In genomic region chr11:13772223-13773046, GRCh38 we compare ENCODE assay signal across 8 cellular contexts.
DNase-seq lines count a peak whose midpoint lies in the region; ATAC-seq and TF ChIP-seq lines count a peak whose summit lies in the region.

No MANE protein-coding gene starts in this region.

- no peaks in the 10 kb centered on the region for H3K27me3 Mint-ChIP-seq in activated naive CD4-positive, alpha-beta T cell treated with anti-CD3 and anti-CD28 coated beads for 36 hours (ENCODE audit: low read depth)
- peaks cover 15% of the 10 kb centered on the region for H3K27me3 Mint-ChIP-seq in progenitor cell of endocrine pancreas
- peaks cover 21% of the 10 kb centered on the region for H3K27me3 Mint-ChIP-seq in activated T-helper 2 cell treated with anti-CD3 and anti-CD28 coated beads, Interferon-gamma antibody, Interleukin-2, Interleukin-4, amounts not matched to agents 10 μg/mL and 5 μg/mL and 100 μg/mL, durations not matched to agents 14 hours and 24 hours and 36 hours (ENCODE audit: low read depth)

- intact Hi-C loops in activated naive CD4-positive, alpha-beta T cell treated with anti-CD3 and anti-CD28 coated beads for 36 hours (cut with micrococcal nuclease) = loop anchor here (1.0 to 10.0 kb wide), 5 partner anchors 88 to 1132 kb away; no protein-coding TSS in a partner anchor
- intact Hi-C loops in activated T-helper 2 cell treated with anti-CD3 and anti-CD28 coated beads, Interferon-gamma antibody, Interleukin-2, Interleukin-4, amounts not matched to agents 10 μg/mL and 5 μg/mL and 100 μg/mL, durations not matched to agents 14 hours and 24 hours and 36 hours (cut with micrococcal nuclease) = loop anchor here (1.0 to 2.0 kb wide), 2 partner anchors 376 to 477 kb away; no protein-coding TSS in a partner anchor

- H3K27me3 ChIP-seq in fibroblast of lung (ENCODE audit: control insufficient read depth, insufficient read depth, low read length) = no peaks in the 10 kb centered on the region

- H3K36me3 ChIP-seq in fibroblast of lung (ENCODE audit: control insufficient read depth, insufficient read depth, low read length) = no peaks in the 10 kb centered on the region

- no peak overlapping the region for H3K9ac ChIP-seq in fibroblast of lung (ENCODE audit: insufficient read depth, low read length)

- H3K4me3 Mint-ChIP-seq in activated naive CD4-positive, alpha-beta T cell treated with anti-CD3 and anti-CD28 coated beads for 36 hours = no peak overlapping the region
- no peak overlapping the region for H3K4me3 Mint-ChIP-seq in progenitor cell of endocrine pancreas (ENCODE audit: low read depth)
- H3K4me3 Mint-ChIP-seq in activated T-helper 2 cell treated with anti-CD3 and anti-CD28 coated beads, Interferon-gamma antibody, Interleukin-2, Interleukin-4, amounts not matched to agents 10 μg/mL and 5 μg/mL and 100 μg/mL, durations not matched to agents 14 hours and 24 hours and 36 hours (ENCODE audit: low read depth) = no peak overlapping the region

- TF ChIP-seq CTCF in fibroblast of lung (conservative IDR thresholded peaks at IDR 0.05 in 1 of 2, IDR thresholded peaks at IDR 0.05 in 1 of 2; ENCODE audit: low read depth in 1 of 2, low read length in 2 of 2) (peak; percentile 31 to 40), progenitor cell of endocrine pancreas (IDR thresholded peaks at IDR 0.05; ENCODE audit: unreplicated experiment) (peak; percentile 78)

- H3K27ac ChIP-seq in fibroblast of lung (ENCODE audit: insufficient read depth, low read length) = no peak overlapping the region

- no peaks in the 10 kb centered on the region for H3K9me3 ChIP-seq in fibroblast of lung (ENCODE audit: control insufficient read depth, insufficient read depth, low read depth, low read length)

- no peaks in the 10 kb centered on the region for H3K9me3 Mint-ChIP-seq in activated naive CD4-positive, alpha-beta T cell treated with anti-CD3 and anti-CD28 coated beads for 36 hours
- peaks cover 25% of the 10 kb centered on the region for H3K9me3 Mint-ChIP-seq in progenitor cell of endocrine pancreas (ENCODE audit: low read depth)
- no peaks in the 10 kb centered on the region for H3K9me3 Mint-ChIP-seq in activated T-helper 2 cell treated with anti-CD3 and anti-CD28 coated beads, Interferon-gamma antibody, Interleukin-2, Interleukin-4, amounts not matched to agents 10 μg/mL and 5 μg/mL and 100 μg/mL, durations not matched to agents 14 hours and 24 hours and 36 hours

- no peak overlapping the region for H3K27ac Mint-ChIP-seq in activated naive CD4-positive, alpha-beta T cell treated with anti-CD3 and anti-CD28 coated beads for 36 hours
- no peak overlapping the region for H3K27ac Mint-ChIP-seq in progenitor cell of endocrine pancreas
- no peak overlapping the region for H3K27ac Mint-ChIP-seq in activated T-helper 2 cell treated with anti-CD3 and anti-CD28 coated beads, Interferon-gamma antibody, Interleukin-2, Interleukin-4, amounts not matched to agents 10 μg/mL and 5 μg/mL and 100 μg/mL, durations not matched to agents 14 hours and 24 hours and 36 hours

- no peak overlapping the region for H3K4me2 ChIP-seq in fibroblast of lung (ENCODE audit: extremely low read depth, insufficient read depth, low read length)

- no peak overlapping the region for H3K4me3 ChIP-seq in fibroblast of lung (replicated peaks in 1 of 4; ENCODE audit: control extremely low read depth in 1 of 4, insufficient read depth in 1 of 4, low read depth in 3 of 4, low read length in 4 of 4)

- H3K36me3 Mint-ChIP-seq in activated naive CD4-positive, alpha-beta T cell treated with anti-CD3 and anti-CD28 coated beads for 36 hours (ENCODE audit: low read depth) = no peaks in the 10 kb centered on the region
- H3K36me3 Mint-ChIP-seq in progenitor cell of endocrine pancreas (ENCODE audit: insufficient read depth) = no peaks in the 10 kb centered on the region
- no peaks in the 10 kb centered on the region for H3K36me3 Mint-ChIP-seq in activated T-helper 2 cell treated with anti-CD3 and anti-CD28 coated beads, Interferon-gamma antibody, Interleukin-2, Interleukin-4, amounts not matched to agents 10 μg/mL and 5 μg/mL and 100 μg/mL, durations not matched to agents 14 hours and 24 hours and 36 hours (ENCODE audit: low read depth)

- DNase-seq in activated naive CD4-positive, alpha-beta T cell treated with anti-CD3 and anti-CD28 coated beads for 36 hours = peak; percentile 35
- DNase-seq in activated naive CD4-positive, alpha-beta T cell (lab: John Stamatoyannopoulos, UW) = no peak
- DNase-seq in NCI-H1436 (lab: John Stamatoyannopoulos, UW) (peak; percentile 77), fibroblast of lung (ENCODE audit: low read depth in 2 of 2) (peak; percentile 57 to 77), progenitor cell of endocrine pancreas (ENCODE audit: low spot score, unreplicated experiment) (no peak)
- DNase-seq in activated T-helper 2 cell treated with anti-CD3 and anti-CD28 coated beads, Interferon-gamma antibody, Interleukin-2, Interleukin-4, amounts not matched to agents 10 μg/mL and 5 μg/mL and 100 μg/mL, durations not matched to agents 14 hours and 24 hours and 36 hours (ENCODE audit: low spot score) = no peak

- H3K4me1 ChIP-seq in fibroblast of lung (ENCODE audit: control insufficient read depth, extremely low read depth, insufficient read depth, low read length) = no peaks in the 10 kb centered on the region

- H2AFZ ChIP-seq in fibroblast of lung (ENCODE audit: low read length) = no peak overlapping the region

- no peaks in the 10 kb centered on the region for H3K79me2 ChIP-seq in fibroblast of lung (ENCODE audit: control insufficient read depth, insufficient read depth, low read length)

- ATAC-seq in GM21723 (IDR thresholded peaks at IDR 0.05; ENCODE audit: unreplicated experiment) (peak; percentile 77), SK-N-SH treated with all-trans-retinoic acid at 6 μM for 48 hours (peak; percentile 82)

- no peaks in the 10 kb centered on the region for H4K20me1 ChIP-seq in fibroblast of lung (ENCODE audit: control insufficient read depth, extremely low read depth, insufficient read depth, low read length)

- no peaks in the 10 kb centered on the region for H3K4me1 Mint-ChIP-seq in activated naive CD4-positive, alpha-beta T cell treated with anti-CD3 and anti-CD28 coated beads for 36 hours (ENCODE audit: low read depth)
- H3K4me1 Mint-ChIP-seq in progenitor cell of endocrine pancreas (ENCODE audit: low read depth) = peaks cover 6% of the 10 kb centered on the region
- H3K4me1 Mint-ChIP-seq in activated T-helper 2 cell treated with anti-CD3 and anti-CD28 coated beads, Interferon-gamma antibody, Interleukin-2, Interleukin-4, amounts not matched to agents 10 μg/mL and 5 μg/mL and 100 μg/mL, durations not matched to agents 14 hours and 24 hours and 36 hours (ENCODE audit: low read depth) = no peaks in the 10 kb centered on the region

- CTCF ChIA-PET in activated naive CD4-positive, alpha-beta T cell treated with anti-CD3 and anti-CD28 coated beads for 36 hours (lab: Charles Lee) = interaction anchor here (0.6 to 4.6 kb wide), 37 partner anchors 10 to 581 kb away, joined by 3 to 31 read pairs (median 4); partner anchors contain the start of gene SPON1

TF ChIP-seq in SK-N-SH treated with all-trans-retinoic acid at 6 μM for 48 hours, 23 proteins besides CTCF, POLR2A, EP300 and RAD21 (continues in another document):
- TF ChIP-seq PATZ1 (CRISPR knock-in tag; IDR thresholded peaks at IDR 0.05; ENCODE audit: borderline replicate concordance) (no peak), OSR1 (CRISPR knock-in tag; IDR thresholded peaks at IDR 0.05) (no peak), ZNF8 (CRISPR knock-in tag; IDR thresholded peaks at IDR 0.05) (no peak), GLIS3 (CRISPR knock-in tag; IDR thresholded peaks at IDR 0.05) (no peak), ZNF70 (CRISPR knock-in tag; IDR thresholded peaks at IDR 0.05) (no peak), SNAI2 (CRISPR knock-in tag; IDR thresholded peaks at IDR 0.05) (no peak), ESRRG (CRISPR knock-in tag; IDR thresholded peaks at IDR 0.05) (no peak), TOX (CRISPR knock-in tag; IDR thresholded peaks at IDR 0.05; ENCODE audit: borderline replicate concordance) (no peak), CREB5 (CRISPR knock-in tag; IDR thresholded peaks at IDR 0.05; ENCODE audit: low read depth) (no peak)

Comparison
In these comparisons a context has a peak if more than half of its experiments do, and no peak if none do; other contexts are left out.
1. DNase-seq: peak in activated naive CD4-positive, alpha-beta T cell treated with anti-CD3 and anti-CD28 coated beads for 36 hours (single experiment), NCI-H1436 (single experiment) and fibroblast of lung (2 of 2); none in activated naive CD4-positive, alpha-beta T cell (0 of 4), progenitor cell of endocrine pancreas (single experiment) and activated T-helper 2 cell treated with anti-CD3 and anti-CD28 coated beads, Interferon-gamma antibody, Interleukin-2, Interleukin-4, amounts not matched to agents 10 μg/mL and 5 μg/mL and 100 μg/mL, durations not matched to agents 14 hours and 24 hours and 36 hours (single experiment).